21 cellular contexts compared by ENCODE assay signal in the genomic region with DNA sequence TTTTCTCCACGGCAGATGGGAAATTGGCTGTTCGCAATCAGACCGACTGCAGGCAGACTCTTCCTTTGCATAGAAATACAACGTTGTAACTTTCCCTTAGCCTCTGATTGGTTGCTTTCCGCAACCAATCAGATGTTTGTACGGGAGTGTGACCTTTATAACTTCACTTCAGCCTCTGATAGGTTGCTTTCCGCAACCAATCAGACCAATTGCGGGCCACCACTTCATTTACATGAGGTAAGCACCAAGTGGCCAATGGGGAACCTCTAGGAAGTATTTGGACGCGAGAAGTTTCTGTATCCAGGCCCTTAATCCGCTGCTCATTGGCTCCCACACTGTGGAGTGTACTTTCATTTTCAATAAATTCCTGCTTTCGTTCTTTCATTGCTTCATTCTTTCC.
"Had no signal": no experiment of that assay in that cellular context is flagged by ENCODE, and none has a peak within 500 bp of the region (broad histone marks: within the 10 kb centered on the region; RNA-seq: fewer than 3 reads in every experiment).

No MANE protein-coding gene starts in this region.

- ATAC-seq: activated CD4-positive, alpha-beta T cell treated with anti-CD3 and anti-CD28 coated beads for 36 hours; activated T-cell treated with anti-CD3 and anti-CD28 coated beads, Interleukin-2, amount 50 U/mL, for 4 hours had no signal

- H3K9me3 Mint-ChIP-seq: activated T-cell treated with anti-CD3 and anti-CD28 coated beads, Interleukin-2, amount 50 U/mL, for 4 hours had no signal

- FAIRE-seq: astrocyte, RCC 7860 had no signal

- H3K27ac ChIP-seq: WERI-Rb-1 had no signal

- H3K4me3 Mint-ChIP-seq: activated CD4-positive, alpha-beta T cell treated with anti-CD3 and anti-CD28 coated beads for 36 hours; activated naive CD8-positive, alpha-beta T cell; activated T-cell treated with anti-CD3 and anti-CD28 coated beads, Interleukin-2, amount 50 U/mL, for 4 hours; brain had no signal

- H3K27me3 Mint-ChIP-seq: activated CD4-positive, alpha-beta T cell treated with anti-CD3 and anti-CD28 coated beads for 36 hours; activated naive CD8-positive, alpha-beta T cell; brain had no signal

- H3K27ac Mint-ChIP-seq: activated CD4-positive, alpha-beta T cell treated with anti-CD3 and anti-CD28 coated beads for 36 hours; activated naive CD8-positive, alpha-beta T cell; brain had no signal

- DNase-seq: activated CD4-positive, alpha-beta T cell treated with anti-CD3 and anti-CD28 coated beads for 36 hours; activated CD4-positive, alpha-beta T cell treated with anti-CD3 and anti-CD28 coated beads, Interleukin-2, amount 50 U/mL, for 4 hours; activated CD8-positive, alpha-beta memory T cell treated with anti-CD3 and anti-CD28 coated beads for 24 hours; activated effector memory CD4-positive, alpha-beta T cell treated with anti-CD3 and anti-CD28 coated beads, Interleukin-2, amount 50 U/mL, for 16 hours; activated naive CD4-positive, alpha-beta T cell treated with Interleukin-2 at 50 U/mL for 16 hours; activated T-cell treated with anti-CD3 and anti-CD28 coated beads, Interleukin-2, amount 50 U/mL, for 4 hours; amygdala; cerebellar nuclear complex; Karpas-422; NCI-H1105 treated with DMSO at 0.1 percent for 48 hours; NCI-H1436 treated with DMSO at 0.1 percent for 48 hours; NCI-H187; NCI-H2081; NCI-H510A treated with DMSO at 0.1 percent for 48 hours; NCI-H69; SHP77 treated with DMSO at 0.1 percent for 48 hours; WERI-Rb-1 had no signal
